In genomic region chr4:140037353-140038030, GRCh38 we compare ENCODE assay signal across 11 cellular contexts.
DNase-seq lines count a peak whose midpoint lies in the region; ATAC-seq, FAIRE-seq and TF ChIP-seq lines count a peak whose summit lies in the region.
"Had no signal": no experiment of that assay in that cellular context is flagged by ENCODE, and none has a peak within 500 bp of the region (broad histone marks: within the 10 kb centered on the region; RNA-seq: fewer than 3 reads in every experiment).

No MANE protein-coding gene starts in this region.

- H3K4me2 ChIP-seq in K562 (ENCODE audit: insufficient read depth, low read length) = no peak overlapping the region
- H3K4me2 ChIP-seq in keratinocyte (ENCODE audit: control insufficient read depth, extremely low read depth, insufficient read depth, low read depth, low read length) = no peak overlapping the region

- TF ChIP-seq CTCF in AG04450 (IDR thresholded peaks at IDR 0.05; ENCODE audit: low read depth, low read length) = no peak
- TF ChIP-seq CTCF in K562 (IDR thresholded peaks at IDR 0.05 in 2 of 3, conservative IDR thresholded peaks at IDR 0.05 in 1 of 3; ENCODE audit: insufficient read depth in 2 of 3, low read depth in 1 of 3, low read length in 3 of 3) = no peak
- TF ChIP-seq CTCF in keratinocyte (optimal IDR thresholded peaks at IDR 0.05 in 1 of 3, IDR thresholded peaks at IDR 0.05 in 1 of 3, conservative IDR thresholded peaks at IDR 0.05 in 1 of 3; ENCODE audit: extremely low read depth in 1 of 3, insufficient read depth in 2 of 3, low read length in 3 of 3) = no peak
- TF ChIP-seq CTCF in adrenal gland (IDR thresholded peaks at IDR 0.05) = no peak

- H3K9me3 ChIP-seq in AG04450 (ENCODE audit: control insufficient read depth, insufficient read depth, low read length) (no peaks in the 10 kb centered on the region), K562 (replicated peaks; ENCODE audit: control insufficient read depth, insufficient read depth, low read depth, low read length) (no peaks in the 10 kb centered on the region), keratinocyte (ENCODE audit: control insufficient read depth, low read depth, low read length) (no peaks in the 10 kb centered on the region), adrenal gland (replicated peaks in 1 of 3) (no peaks in the 10 kb centered on the region)
- H3K9me3 ChIP-seq: prostate gland had no signal

- POLR2A ChIA-PET in AG04450 (lab: Yijun Ruan, JAX) (interaction anchor here (0.6 to 1.0 kb wide), 4 partner anchors 21 to 331 kb away, joined by 3 to 8 read pairs (median 4); no protein-coding TSS in a partner anchor), K562 (lab: Yijun Ruan, JAX) (interaction anchor here (0.7 kb wide), 1 partner anchor 437 kb away, joined by 3 read pairs; no protein-coding TSS in a partner anchor)

- H4K20me1 ChIP-seq in K562 (replicated peaks; ENCODE audit: control insufficient read depth, insufficient read depth, low read length) (no peaks in the 10 kb centered on the region; the same call in 1 of the 2 replicates), keratinocyte (ENCODE audit: control insufficient read depth, extremely low read depth, insufficient read depth, low read length) (no peaks in the 10 kb centered on the region)

- H3K27ac ChIP-seq in AG04450 (ENCODE audit: low read depth, low read length) = peak overlapping the region; percentile 66
- H3K27ac ChIP-seq in K562 (ENCODE audit: extremely low read depth, low read depth, low read length) = no peak overlapping the region
- H3K27ac ChIP-seq in keratinocyte (ENCODE audit: control insufficient read depth, insufficient read depth, low read length) = no peak overlapping the region
- peak overlapping the region in 2 of 5 donors; percentile 9 to 70 for H3K27ac ChIP-seq in adrenal gland

- no peak for TF ChIP-seq RAD21 in K562 (CRISPR knock-in tag; conservative IDR thresholded peaks at IDR 0.05 in 1 of 2, IDR thresholded peaks at IDR 0.05 in 1 of 2)

- TF ChIP-seq EP300 in K562 (IDR thresholded peaks at IDR 0.05; ENCODE audit: low read length) = no peak

- WGBS in K562 (ENCODE audit: insufficient coverage, low coverage, missing lambda C conversion rate) = 0% methylated on average over 6 of the region's 6 CpGs
- 75 to 84% (median 79%) methylated on average over 6 of the region's 6 CpGs for WGBS in adrenal gland, 4 donors

- dilution Hi-C loops in keratinocyte (cut with MboI; ENCODE audit: extremely low pct_ligation_motif_present, low sequenced_read_pairs) = no loop called here

- in situ Hi-C loops in K562 (cut with MboI) = loop anchor here (10.0 kb wide), 1 partner anchor 217 kb away; no protein-coding TSS in a partner anchor

- intact Hi-C loops in K562 (cut with micrococcal nuclease) (no loop called here), adrenal gland (cut with DNase I) (no loop called here)

- H2AFZ ChIP-seq in K562 (ENCODE audit: low read depth, low read length) = no peak overlapping the region
- H2AFZ ChIP-seq in keratinocyte (ENCODE audit: control insufficient read depth, low read length) = no peak overlapping the region

- H3K36me3 ChIP-seq in K562 (ENCODE audit: control insufficient read depth, insufficient read depth, low read length) (no peaks in the 10 kb centered on the region), keratinocyte (ENCODE audit: control insufficient read depth in 2 of 2, extremely low read depth in 1 of 2, insufficient read depth in 2 of 2, low read length in 2 of 2) (no peaks in the 10 kb centered on the region), adrenal gland (replicated peaks in 1 of 2) (no peaks in the 10 kb centered on the region)
- H3K36me3 ChIP-seq: prostate gland had no signal

- BruUV-seq in K562 (replicated peaks; lab: Mats Ljungman, UMichigan) = no TSS peak

- H3K4me1 ChIP-seq in K562 (replicated peaks in 1 of 2; ENCODE audit: control insufficient read depth in 2 of 2, insufficient read depth in 2 of 2, low read length in 2 of 2) (no peaks in the 10 kb centered on the region), keratinocyte (ENCODE audit: control insufficient read depth, extremely low read depth, insufficient read depth, low read length) (no peaks in the 10 kb centered on the region), adrenal gland (replicated peaks in 1 of 2) (no peaks in the 10 kb centered on the region)
- H3K4me1 ChIP-seq: prostate gland had no signal

- FAIRE-seq in K562 (lab: Jason Lieb, UNC) (no peak), keratinocyte (lab: Jason Lieb, UNC) (peak; percentile 9)

- H3K79me2 ChIP-seq in K562 (ENCODE audit: control insufficient read depth, insufficient read depth, low read length) (no peaks in the 10 kb centered on the region), keratinocyte (ENCODE audit: control insufficient read depth, insufficient read depth, low read length) (no peaks in the 10 kb centered on the region)

- H3K9me1 ChIP-seq in K562 (ENCODE audit: control insufficient read depth, insufficient read depth, low read length) (no peaks in the 10 kb centered on the region), keratinocyte (ENCODE audit: control insufficient read depth, extremely low read depth, insufficient read depth, low read length) (no peaks in the 10 kb centered on the region)

- no peak overlapping the region for H3K9ac ChIP-seq in K562 (ENCODE audit: insufficient read depth in 1 of 2, low read depth in 2 of 2, low read length in 2 of 2)
- H3K9ac ChIP-seq in keratinocyte (ENCODE audit: control insufficient read depth, extremely low read depth, insufficient read depth, low read length) = no peak overlapping the region

- ATAC-seq in K562 = no peak
- ATAC-seq: activated CD8-positive, alpha-beta T cell treated with anti-CD3 and anti-CD28 coated beads, Interleukin-2, amount 10 ng/mL, durations not matched to agents 7 days and 5 days; stimulated activated naive B cell treated with anti-CD40 and anti-IgM and Interleukin-4, amounts not matched to agents 10 μg/mL and 1 μg/mL and 100 μg/mL, for 72 hours had no signal

- peak; percentile 76 for DNase-seq in AG04450 (ENCODE audit: low read depth, low spot score)
- DNase-seq in HPDE6-E6E7 (ENCODE audit: extremely low spot score) = peak; percentile 59
- no peak for DNase-seq in K562 (ENCODE audit: extremely low read depth in 1 of 4, low spot score in 3 of 4)
- no peak for DNase-seq in keratinocyte (ENCODE audit: low read depth, low spot score)
- DNase-seq in SHP77 treated with DMSO at 0.1 percent for 48 hours (lab: John Stamatoyannopoulos, UW) = no peak
- DNase-seq in HUDEP-2 (lab: John Stamatoyannopoulos, UW; ENCODE audit: unreplicated experiment in 76 of 76) = no peak
- DNase-seq in adrenal gland = no peak
- DNase-seq in DMS79 (lab: John Stamatoyannopoulos, UW) = no peak
- DNase-seq: activated CD8-positive, alpha-beta T cell treated with anti-CD3 and anti-CD28 coated beads, Interleukin-2, amount 10 ng/mL, durations not matched to agents 7 days and 5 days; stimulated activated naive B cell treated with anti-CD40 and anti-IgM and Interleukin-4, amounts not matched to agents 10 μg/mL and 1 μg/mL and 100 μg/mL, for 72 hours had no signal

- H3K27me3 ChIP-seq in AG04450 (ENCODE audit: control insufficient read depth, insufficient read depth, low read length) (no peaks in the 10 kb centered on the region), K562 (ENCODE audit: control insufficient read depth in 2 of 2, insufficient read depth in 2 of 2, low read length in 2 of 2) (peaks cover 0 to 20% of the 10 kb centered on the region in 2 experiments; a peak in 3 of 5 replicates), keratinocyte (ENCODE audit: control insufficient read depth, extremely low read depth, insufficient read depth, low read length) (no peaks in the 10 kb centered on the region), adrenal gland (no peaks in the 10 kb centered on the region)

- H3K4me3 ChIP-seq in AG04450 (ENCODE audit: low read depth, low read length) = no peak overlapping the region
- H3K4me3 ChIP-seq in K562 = no peak overlapping the region
- H3K4me3 ChIP-seq in keratinocyte (ENCODE audit: control insufficient read depth in 2 of 3, extremely low read depth in 1 of 3, insufficient read depth in 2 of 3, low read depth in 1 of 3, low read length in 3 of 3) = no peak overlapping the region
- H3K4me3 ChIP-seq in adrenal gland = no peak overlapping the region
- H3K4me3 ChIP-seq: prostate gland had no signal

- TF ChIP-seq POLR2A in K562 (conservative IDR thresholded peaks at IDR 0.05) = no peak
- no peak for TF ChIP-seq POLR2A in adrenal gland (IDR thresholded peaks at IDR 0.05)

- CTCF ChIA-PET in AG04450 (lab: Charles Lee) = interaction anchor here (1.4 kb wide), 1 partner anchor 216 kb away, joined by 3 read pairs; no protein-coding TSS in a partner anchor
- CTCF ChIA-PET in K562 (lab: Yijun Ruan, JAX; ENCODE audit: low intra/inter-chr PET ratio) = no interaction called here

TF ChIP-seq in K562, 482 proteins besides CTCF, POLR2A, EP300 and RAD21 (continues in another document):
- no peak for TF ChIP-seq UBTF (IDR thresholded peaks at IDR 0.05; ENCODE audit: borderline replicate concordance in 1 of 2, low read depth in 2 of 2, low read length in 2 of 2)
- no peak for TF ChIP-seq NFIX (CRISPR knock-in tag; IDR thresholded peaks at IDR 0.05; ENCODE audit: low read depth)
- TF ChIP-seq NR1H2 (CRISPR knock-in tag; IDR thresholded peaks at IDR 0.05) = no peak
- TF ChIP-seq HMBOX1 (IDR thresholded peaks at IDR 0.05) = peak; percentile 57; the same call in 1 of the 2 replicates

Comparison
In these comparisons a context has a peak if more than half of its experiments do, and no peak if none do; other contexts are left out.
1. DNase-seq: peak in AG04450 (single experiment) and HPDE6-E6E7 (single experiment); none in K562 (0 of 4), keratinocyte (single experiment), SHP77 treated with DMSO at 0.1 percent for 48 hours (single experiment), HUDEP-2 (0 of 76), adrenal gland (0 of 7) and DMS79 (single experiment).